26 cellular contexts compared by ENCODE assay signal in genomic region chr18:60662491-60662890, GRCh38.
"Had no signal": no experiment of that assay in that cellular context is flagged by ENCODE, and none has a peak within 500 bp of the region (broad histone marks: within the 10 kb centered on the region; RNA-seq: fewer than 3 reads in every experiment).

No MANE protein-coding gene starts in this region.

- H3K36me3 ChIP-seq: ovary, right lobe of liver, sigmoid colon, stomach, suprapubic skin, tibial artery, transverse colon, vagina had no signal

- H3K9me3 ChIP-seq: ovary, psoas muscle, right lobe of liver, sigmoid colon, suprapubic skin, testis, tibial artery, transverse colon, vagina had no signal

- H3K4me1 ChIP-seq: parathyroid adenoma, psoas muscle, right lobe of liver, sigmoid colon, stomach, suprapubic skin, testis, tibial artery, transverse colon, vagina had no signal

- H2AFZ ChIP-seq: parathyroid adenoma had no signal

- H3K4me2 ChIP-seq: smooth muscle cell had no signal

- H3K4me3 ChIP-seq: ovary, psoas muscle, right lobe of liver, sigmoid colon, smooth muscle cell, stomach, suprapubic skin, tibial artery, transverse colon, vagina had no signal

- FAIRE-seq: urothelium cell line had no signal

- H3K27me3 ChIP-seq: ovary, right lobe of liver, sigmoid colon, stomach, suprapubic skin, testis, tibial artery, transverse colon, vagina had no signal

- H3K27ac ChIP-seq: ovary, parathyroid adenoma, psoas muscle, right lobe of liver, sigmoid colon, stomach, suprapubic skin, testis, tibial artery, transverse colon, vagina had no signal

- ATAC-seq: naive thymus-derived CD8-positive, alpha-beta T cell; natural killer cell treated with Interleukin-12 subunit alpha and Interleukin-12 subunit beta and Interleukin-15 and Interleukin-18, amount 100 ng/mL, for 72 hours; psoas muscle; right cardiac atrium; stimulated activated effector memory CD8-positive, alpha-beta T cell treated with anti-CD3 and anti-CD28 coated beads, Interleukin-12 subunit alpha, Interleukin-12 subunit beta, amount 100 ng/mL, for 72 hours; stimulated activated naive B cell treated with anti-CD40 and anti-IgM and Interleukin-4, amounts not matched to agents 10 μg/mL and 1 μg/mL and 100 μg/mL, for 72 hours had no signal

- H3K9ac ChIP-seq: parathyroid adenoma had no signal

- DNase-seq: naive B cell; naive thymus-derived CD8-positive, alpha-beta T cell; nephron progenitor cell; occipital lobe; ovary; sigmoid colon; stimulated activated CD4-positive, alpha-beta T cell treated with anti-CD3 and anti-CD28 coated beads, Interleukin-15, amount 100 ng/mL, for 24 hours; stimulated activated CD4-positive, alpha-beta T cell treated with anti-CD3 and anti-CD28 coated beads, Interleukin-2, amount 100 ng/mL, for 24 hours; stimulated activated CD4-positive, alpha-beta T cell treated with anti-CD3 and anti-CD28 coated beads, Interleukin-2, amount 100 ng/mL, for 48 hours; stimulated activated CD4-positive, alpha-beta T cell treated with anti-CD3 and anti-CD28 coated beads, Interleukin-4, amount 100 ng/mL, for 24 hours; stimulated activated naive B cell treated with anti-CD40 and anti-IgM and Interleukin-4, amounts not matched to agents 10 μg/mL and 1 μg/mL and 100 μg/mL, for 72 hours; stimulated activated naive CD4-positive, alpha-beta T cell treated with Interleukin-2 at 50 U/mL for 16 hours; stomach; testis; tibial artery; transverse colon had no signal
